ENCODE assay signal across 15 cellular contexts in the genomic region with DNA sequence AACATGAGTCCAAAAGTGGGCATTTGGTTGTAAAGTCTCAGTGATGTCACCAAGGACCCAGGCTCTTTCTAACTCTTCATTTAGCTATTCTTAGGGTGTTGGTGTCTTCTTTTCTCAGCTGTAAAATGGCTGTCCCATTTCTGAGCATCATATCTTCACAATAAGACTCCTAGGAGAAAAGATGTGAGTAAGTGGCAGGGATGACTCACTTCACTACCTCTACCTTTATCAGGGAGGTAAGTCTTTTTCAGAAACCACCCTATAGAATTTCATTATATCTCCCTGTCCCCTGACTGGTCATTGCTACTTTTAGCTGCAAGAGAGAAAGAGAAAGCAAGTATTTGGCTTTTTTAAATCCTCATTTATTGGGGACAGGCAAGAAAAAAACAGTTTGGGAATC.
A peak's percentile ranks its signal among the peaks of the same experiment; 100 is the strongest.
DNase-seq lines count a peak whose midpoint lies in the region; ATAC-seq and TF ChIP-seq lines count a peak whose summit lies in the region.
"Had no signal": no experiment of that assay in that cellular context is flagged by ENCODE, and none has a peak within 500 bp of the region (broad histone marks: within the 10 kb centered on the region; RNA-seq: fewer than 3 reads in every experiment).

No MANE protein-coding gene starts in this region.

- no peaks in the 10 kb centered on the region for H3K27me3 ChIP-seq in foreskin keratinocyte
- no peaks in the 10 kb centered on the region for H3K27me3 ChIP-seq in A673 (replicated peaks; ENCODE audit: insufficient read depth, low read depth, low read length, poor library complexity)

- H3K36me3 ChIP-seq in A673 (ENCODE audit: insufficient read depth, low read length, poor library complexity, severe bottlenecking) = no peaks in the 10 kb centered on the region
- H3K36me3 ChIP-seq: HAP-1 had no signal

- H3K27ac ChIP-seq in foreskin keratinocyte (no peak overlapping the region), A673 (ENCODE audit: low read depth, low read length, poor library complexity, severe bottlenecking) (no peak overlapping the region)
- H3K27ac ChIP-seq: C4-2B, GM23248, HL-60 had no signal

- peak; percentile 34 to 35 for ATAC-seq in activated T-cell treated with anti-CD3 and anti-CD28 coated beads, Interleukin-2, amount 50 U/mL, for 72 hours (replicated peaks in 1 of 2)
- ATAC-seq in HG03432 (IDR thresholded peaks at IDR 0.05; ENCODE audit: unreplicated experiment) (peak; percentile 40), foreskin keratinocyte (peak; percentile 72)
- ATAC-seq in activated T-helper 17 cell treated with anti-CD3 and anti-CD28 coated beads, Interleukin-2, amount 50 U/mL, for 72 hours (replicated peaks) = peak; percentile 23

- peaks cover 6% of the 10 kb centered on the region for H3K4me1 Mint-ChIP-seq in activated T-cell treated with anti-CD3 and anti-CD28 coated beads, Interleukin-2, amount 50 U/mL, for 72 hours (ENCODE audit: low read depth)
- no peaks in the 10 kb centered on the region for H3K4me1 Mint-ChIP-seq in activated T-helper 17 cell treated with anti-CD3 and anti-CD28 coated beads, Interleukin-2, amount 50 U/mL, for 72 hours
- no peaks in the 10 kb centered on the region for H3K4me1 Mint-ChIP-seq in T-helper 2 cell treated with Interferon-gamma antibody and Interleukin-4, amounts not matched to agents 5 μg/mL and 100 μg/mL, for 36 hours (ENCODE audit: low read depth)
- no peaks in the 10 kb centered on the region for H3K4me1 Mint-ChIP-seq in activated naive CD8-positive, alpha-beta T cell treated with anti-CD3 and anti-CD28 coated beads for 36 hours

- no peak overlapping the region for H3K27ac Mint-ChIP-seq in activated T-cell treated with anti-CD3 and anti-CD28 coated beads, Interleukin-2, amount 50 U/mL, for 72 hours
- no peak overlapping the region for H3K27ac Mint-ChIP-seq in activated T-helper 17 cell treated with anti-CD3 and anti-CD28 coated beads, Interleukin-2, amount 50 U/mL, for 72 hours
- H3K27ac Mint-ChIP-seq in T-helper 2 cell treated with Interferon-gamma antibody and Interleukin-4, amounts not matched to agents 5 μg/mL and 100 μg/mL, for 36 hours = no peak overlapping the region
- no peak overlapping the region for H3K27ac Mint-ChIP-seq in activated naive CD8-positive, alpha-beta T cell treated with anti-CD3 and anti-CD28 coated beads for 36 hours
- H3K27ac Mint-ChIP-seq: CD4-positive, alpha-beta T cell had no signal

- POLR2A ChIA-PET in A673 (lab: Charles Lee; ENCODE audit: low non-redundant PET) = no interaction called here

- peaks cover 0 to 3% of the 10 kb centered on the region in 2 donors for H3K9me3 Mint-ChIP-seq in activated T-cell treated with anti-CD3 and anti-CD28 coated beads, Interleukin-2, amount 50 U/mL, for 72 hours
- H3K9me3 Mint-ChIP-seq in activated T-helper 17 cell treated with anti-CD3 and anti-CD28 coated beads, Interleukin-2, amount 50 U/mL, for 72 hours = peaks cover 4% of the 10 kb centered on the region
- no peaks in the 10 kb centered on the region for H3K9me3 Mint-ChIP-seq in T-helper 2 cell treated with Interferon-gamma antibody and Interleukin-4, amounts not matched to agents 5 μg/mL and 100 μg/mL, for 36 hours
- H3K9me3 Mint-ChIP-seq in activated naive CD8-positive, alpha-beta T cell treated with anti-CD3 and anti-CD28 coated beads for 36 hours = peaks cover 2% of the 10 kb centered on the region
- H3K9me3 Mint-ChIP-seq: CD4-positive, alpha-beta T cell had no signal

- DNase-seq in activated T-cell treated with anti-CD3 and anti-CD28 coated beads, Interleukin-2, amount 50 U/mL, for 72 hours = no peak
- DNase-seq in activated T-cell treated with anti-CD3 and anti-CD28 coated beads, Interleukin-2, amount 50 U/mL, for 1 hour = no peak
- DNase-seq in foreskin keratinocyte (peak in 1 of 2 donors; percentile 16), A673 (ENCODE audit: low spot score) (no peak)
- no peak for DNase-seq in T-helper 2 cell treated with Interferon-gamma antibody and Interleukin-4, amounts not matched to agents 5 μg/mL and 100 μg/mL, for 36 hours (ENCODE audit: low spot score)
- no peak for DNase-seq in activated naive CD8-positive, alpha-beta T cell treated with anti-CD3 and anti-CD28 coated beads for 36 hours
- DNase-seq: AML-193; Caco-2; CD4-positive, alpha-beta T cell; GM23248 had no signal

- H3K4me1 ChIP-seq in foreskin keratinocyte (no peaks in the 10 kb centered on the region), A673 (ENCODE audit: insufficient read depth, low read length, poor library complexity, severe bottlenecking) (peaks cover 12% of the 10 kb centered on the region)
- H3K4me1 ChIP-seq: Caco-2, HAP-1 had no signal

- CTCF ChIA-PET in A673 (lab: Charles Lee) = no interaction called here

- no peaks in the 10 kb centered on the region for H3K36me3 Mint-ChIP-seq in activated T-cell treated with anti-CD3 and anti-CD28 coated beads, Interleukin-2, amount 50 U/mL, for 72 hours (ENCODE audit: insufficient read depth in 2 of 2)
- no peaks in the 10 kb centered on the region for H3K36me3 Mint-ChIP-seq in activated T-helper 17 cell treated with anti-CD3 and anti-CD28 coated beads, Interleukin-2, amount 50 U/mL, for 72 hours (ENCODE audit: low read depth)
- H3K36me3 Mint-ChIP-seq in T-helper 2 cell treated with Interferon-gamma antibody and Interleukin-4, amounts not matched to agents 5 μg/mL and 100 μg/mL, for 36 hours (ENCODE audit: low read depth) = no peaks in the 10 kb centered on the region
- H3K36me3 Mint-ChIP-seq in activated naive CD8-positive, alpha-beta T cell treated with anti-CD3 and anti-CD28 coated beads for 36 hours = no peaks in the 10 kb centered on the region

- intact Hi-C loops in A673 (cut with micrococcal nuclease; ENCODE audit: unreplicated experiment) = no loop called here

- H3K9me3 ChIP-seq in A673 (ENCODE audit: low read depth, low read length, poor library complexity, severe bottlenecking) = no peaks in the 10 kb centered on the region
- H3K9me3 ChIP-seq: Caco-2, HAP-1 had no signal

- no TSS peak for BruUV-seq in A673 (replicated peaks; lab: Mats Ljungman, UMichigan)

- TF ChIP-seq CTCF in foreskin keratinocyte (conservative IDR thresholded peaks at IDR 0.05) (no peak), A673 (conservative IDR thresholded peaks at IDR 0.05; ENCODE audit: low read depth, low read length) (no peak)

- H3K4me3 Mint-ChIP-seq in activated T-cell treated with anti-CD3 and anti-CD28 coated beads, Interleukin-2, amount 50 U/mL, for 72 hours = no peak overlapping the region
- no peak overlapping the region for H3K4me3 Mint-ChIP-seq in activated T-helper 17 cell treated with anti-CD3 and anti-CD28 coated beads, Interleukin-2, amount 50 U/mL, for 72 hours
- no peak overlapping the region for H3K4me3 Mint-ChIP-seq in T-helper 2 cell treated with Interferon-gamma antibody and Interleukin-4, amounts not matched to agents 5 μg/mL and 100 μg/mL, for 36 hours
- no peak overlapping the region for H3K4me3 Mint-ChIP-seq in activated naive CD8-positive, alpha-beta T cell treated with anti-CD3 and anti-CD28 coated beads for 36 hours
- H3K4me3 Mint-ChIP-seq: CD4-positive, alpha-beta T cell had no signal

- H3K27me3 Mint-ChIP-seq in activated T-cell treated with anti-CD3 and anti-CD28 coated beads, Interleukin-2, amount 50 U/mL, for 72 hours (ENCODE audit: low read depth) = peaks cover 19% of the 10 kb centered on the region
- H3K27me3 Mint-ChIP-seq in activated T-helper 17 cell treated with anti-CD3 and anti-CD28 coated beads, Interleukin-2, amount 50 U/mL, for 72 hours = no peaks in the 10 kb centered on the region
- H3K27me3 Mint-ChIP-seq in T-helper 2 cell treated with Interferon-gamma antibody and Interleukin-4, amounts not matched to agents 5 μg/mL and 100 μg/mL, for 36 hours (ENCODE audit: low read depth) = no peaks in the 10 kb centered on the region
- H3K27me3 Mint-ChIP-seq in activated naive CD8-positive, alpha-beta T cell treated with anti-CD3 and anti-CD28 coated beads for 36 hours = peaks cover 4% of the 10 kb centered on the region
- H3K27me3 Mint-ChIP-seq: CD4-positive, alpha-beta T cell had no signal

- H3K4me3 ChIP-seq in A673 (ENCODE audit: low read depth, low read length, poor library complexity, severe bottlenecking) = no peak overlapping the region
- H3K4me3 ChIP-seq: GM23248, HAP-1 had no signal
